Comparison of ENCODE assay signal across 8 cellular contexts in the genomic region with DNA sequence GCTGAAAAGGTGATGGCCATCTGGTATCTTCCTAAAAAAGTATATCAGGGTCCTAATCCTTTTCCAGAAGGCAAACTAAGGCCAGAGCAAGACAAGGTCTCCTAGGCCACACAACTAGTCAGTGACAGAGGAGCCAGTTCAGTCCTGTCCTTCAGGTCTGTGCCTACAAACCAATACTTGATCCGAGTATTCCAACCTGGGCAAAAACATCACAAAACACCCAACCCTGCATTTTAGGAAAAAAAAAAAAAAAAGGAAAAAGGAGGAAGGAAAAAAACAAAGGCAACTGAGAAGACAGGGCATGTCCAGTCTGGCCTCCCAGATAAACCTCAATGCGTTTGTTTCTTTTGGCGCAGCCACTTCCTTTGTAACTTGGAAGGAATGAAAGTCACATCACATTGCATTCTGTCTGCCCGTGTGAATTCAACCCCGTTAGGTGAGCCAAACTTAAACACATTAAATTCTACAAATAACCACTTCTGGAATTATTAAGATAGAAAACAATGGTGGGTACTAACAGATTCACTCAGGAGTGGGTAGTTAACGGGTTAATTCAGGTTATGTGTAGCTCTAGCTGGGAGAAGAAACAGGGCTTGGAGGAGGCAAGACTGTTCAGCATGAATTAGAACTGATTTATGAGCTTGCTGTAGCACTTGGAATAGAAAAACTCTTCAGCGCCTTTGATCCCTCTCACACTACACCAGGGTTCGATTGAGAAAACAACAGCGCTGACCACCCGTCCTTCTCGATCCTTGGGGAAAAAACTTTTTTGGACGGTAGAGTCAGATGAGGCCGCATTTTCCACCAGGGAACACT. TPM values are rescaled to one million over a fixed set of nuclear protein-coding genes. Genes with fewer than 3 reads are reported as not detected.
DNase-seq lines count a peak whose midpoint lies in the region; ATAC-seq and TF ChIP-seq lines count a peak whose summit lies in the region.

No MANE protein-coding gene starts in this region.

- 2 to 3% methylated on average over 11 to 13 of the region's 13 CpGs for WGBS in gastroesophageal sphincter (ENCODE audit: low coverage in 1 of 2), 2 donors
- 3% methylated on average over 13 of the region's 13 CpGs for WGBS in prostate gland

- intact Hi-C loops in prostate gland (cut with DNase I): loop anchor here (10.0 kb wide), 1 partner anchor 56 kb away; a partner anchor contains a TSS

- H3K4me3 ChIP-seq in WI38 (ENCODE audit: low read depth, low read length) (peak overlapping the region; percentile 55), gastroesophageal sphincter (peak overlapping the region; percentile 65 to 78), prostate gland (peak overlapping the region; percentile 53 to 65)

- TF ChIP-seq EP300 in gastroesophageal sphincter (IDR thresholded peaks at IDR 0.05): no peak

- peaks cover 18% of the 10 kb centered on the region for H3K4me1 Mint-ChIP-seq in activated CD4-positive, alpha-beta T cell treated with anti-CD3 and anti-CD28 coated beads, Interleukin-2, amount 10 ng/mL, durations not matched to agents 7 days and 5 days

- H3K4me3 Mint-ChIP-seq in activated CD4-positive, alpha-beta T cell treated with anti-CD3 and anti-CD28 coated beads, Interleukin-2, amount 10 ng/mL, durations not matched to agents 7 days and 5 days: peak overlapping the region; percentile 72

- H3K27ac Mint-ChIP-seq in activated CD4-positive, alpha-beta T cell treated with anti-CD3 and anti-CD28 coated beads, Interleukin-2, amount 10 ng/mL, durations not matched to agents 7 days and 5 days: peak overlapping the region; percentile 5

- H3K27me3 Mint-ChIP-seq in activated CD4-positive, alpha-beta T cell treated with anti-CD3 and anti-CD28 coated beads, Interleukin-2, amount 10 ng/mL, durations not matched to agents 7 days and 5 days: peaks cover 22% of the 10 kb centered on the region

- TF ChIP-seq CTCF in WI38 (IDR thresholded peaks at IDR 0.05; ENCODE audit: low read depth, low read length) (no peak), gastroesophageal sphincter (IDR thresholded peaks at IDR 0.05) (no peak), prostate gland (IDR thresholded peaks at IDR 0.05) (no peak)

- no peaks in the 10 kb centered on the region for H3K9me3 ChIP-seq in gastroesophageal sphincter
- no peaks in the 10 kb centered on the region for H3K9me3 ChIP-seq in prostate gland

- H3K4me1 ChIP-seq in gastroesophageal sphincter (peaks cover 0 to 30% (median 0%) of the 10 kb centered on the region in 3 donors), prostate gland (replicated peaks) (peaks cover 4% of the 10 kb centered on the region)

- H3K9me3 Mint-ChIP-seq in activated CD4-positive, alpha-beta T cell treated with anti-CD3 and anti-CD28 coated beads, Interleukin-2, amount 10 ng/mL, durations not matched to agents 7 days and 5 days: no peaks in the 10 kb centered on the region

- H3K27ac ChIP-seq in gastroesophageal sphincter (peak overlapping the region; percentile 57 to 86 (median 80)), prostate gland (peak overlapping the region; percentile 83 to 84)

- H3K27me3 ChIP-seq in gastroesophageal sphincter (no peaks in the 10 kb centered on the region), prostate gland (replicated peaks; ENCODE audit: insufficient read depth) (no peaks in the 10 kb centered on the region)

- no peaks in the 10 kb centered on the region for H3K36me3 Mint-ChIP-seq in activated CD4-positive, alpha-beta T cell treated with anti-CD3 and anti-CD28 coated beads, Interleukin-2, amount 10 ng/mL, durations not matched to agents 7 days and 5 days (ENCODE audit: low read depth)

- ATAC-seq in HG03196 (IDR thresholded peaks at IDR 0.05; ENCODE audit: unreplicated experiment) (peak; percentile 15), gastroesophageal sphincter (peak; percentile 30)

- CTCF ChIA-PET in activated CD4-positive, alpha-beta T cell treated with anti-CD3 and anti-CD28 coated beads, Interleukin-2, amount 10 ng/mL, durations not matched to agents 7 days and 5 days (lab: Charles Lee): interaction anchor here (0.9 to 1.4 kb wide), 2 partner anchors 9 to 21 kb away, joined by 3 to 4 read pairs; no protein-coding TSS in a partner anchor

- H3K36me3 ChIP-seq in gastroesophageal sphincter (no peaks in the 10 kb centered on the region), prostate gland (no peaks in the 10 kb centered on the region)

- TF ChIP-seq POLR2A in gastroesophageal sphincter (IDR thresholded peaks at IDR 0.05) (no peak), prostate gland (IDR thresholded peaks at IDR 0.05) (no peak)

- no peak for DNase-seq in activated CD4-positive, alpha-beta T cell treated with anti-CD3 and anti-CD28 coated beads, Interleukin-2, amount 10 ng/mL, durations not matched to agents 7 days and 5 days
- no peak for DNase-seq in activated CD4-positive, alpha-beta T cell treated with anti-CD3 and anti-CD28 coated beads for 48 hours
- DNase-seq in prostate gland (ENCODE audit: low spot score): peak; percentile 70
- DNase-seq in 8988T: no peak
- DNase-seq in stimulated activated CD4-positive, alpha-beta T cell treated with anti-CD3 and anti-CD28 coated beads, Interleukin-4, amount 100 ng/mL, for 4 hours: no peak

- POLR2A ChIA-PET in activated CD4-positive, alpha-beta T cell treated with anti-CD3 and anti-CD28 coated beads, Interleukin-2, amount 10 ng/mL, durations not matched to agents 7 days and 5 days (lab: Charles Lee): no interaction called here

RNA-seq across cellular contexts. Expression of a gene that starts 43.0 kb away (rescaled TPM):
- 1 to 10 TPM; 7.9 to 9.1 TPM for total RNA-seq in activated CD4-positive, alpha-beta T cell treated with anti-CD3 and anti-CD28 coated beads, Interleukin-2, amount 10 ng/mL, durations not matched to agents 7 days and 5 days
- 1 to 10 TPM; 2.3 to 4.8 (median 2.8) TPM for total RNA-seq in gastroesophageal sphincter
- 1 to 10 TPM; 5.0 to 5.5 TPM for total RNA-seq in prostate gland

RNA-seq across cellular contexts. Expression of a gene that starts 53.4 kb away (rescaled TPM):
- total RNA-seq in activated CD4-positive, alpha-beta T cell treated with anti-CD3 and anti-CD28 coated beads, Interleukin-2, amount 10 ng/mL, durations not matched to agents 7 days and 5 days: 10 to 100 TPM; 44.0 to 48.3 TPM
- total RNA-seq in gastroesophageal sphincter (10 to 100 TPM; 31.9 to 53.7 (median 48.9) TPM), prostate gland (10 to 100 TPM; 34.4 to 47.8 TPM)
